In the genomic region with DNA sequence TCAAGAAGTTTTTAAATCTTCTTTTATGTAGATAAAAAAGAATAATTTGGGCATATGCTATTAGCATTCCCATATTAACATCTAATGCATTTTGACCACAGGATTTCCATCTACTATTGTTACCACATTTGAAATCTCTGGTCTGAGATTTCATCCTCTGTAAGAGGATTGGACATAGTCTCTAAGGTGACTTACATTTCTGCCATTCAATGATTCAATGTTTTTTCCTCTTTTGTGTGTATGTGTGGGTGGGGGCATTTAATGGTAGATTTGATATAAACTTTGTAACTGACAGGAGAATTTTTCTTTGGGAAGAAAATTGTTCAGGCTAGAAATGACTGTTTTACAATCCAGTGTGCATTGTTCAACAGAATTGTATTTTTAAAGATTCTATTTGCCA, we compare ENCODE assay signal across 24 cellular contexts.
DNase-seq lines count a peak whose midpoint lies in the region; ATAC-seq and TF ChIP-seq lines count a peak whose summit lies in the region.
"Had no signal": no experiment of that assay in that cellular context is flagged by ENCODE, and none has a peak within 500 bp of the region (broad histone marks: within the 10 kb centered on the region; RNA-seq: fewer than 3 reads in every experiment).

No MANE protein-coding gene starts in this region.

- CTCF ChIA-PET in mammary epithelial cell (lab: Charles Lee; ENCODE audit: low non-redundant PET) (no interaction called here), MCF 10A (lab: Yijun Ruan, JAX) (interaction anchor here (0.5 kb wide), 1 partner anchor 214 kb away, joined by 3 read pairs; no protein-coding TSS in a partner anchor)

- peaks cover 7% of the 10 kb centered on the region for H3K9me3 Mint-ChIP-seq in MCF 10A (ENCODE audit: unreplicated experiment)

- in situ Hi-C loops in mammary epithelial cell (cut with MboI; ENCODE audit: low sequenced_read_pairs in 2 of 2): no loop called here
- in situ Hi-C loops in astrocyte of the spinal cord (cut with HindIII; ENCODE audit: low sequenced_read_pairs): no loop called here

- H4K20me1 ChIP-seq in mammary epithelial cell (ENCODE audit: insufficient read depth, low read length): no peaks in the 10 kb centered on the region
- H4K20me1 ChIP-seq: BLaER1 had no signal

- H3K9ac ChIP-seq in mammary epithelial cell (ENCODE audit: insufficient read depth, low read length): no peak overlapping the region
- H3K9ac ChIP-seq: BLaER1 had no signal

- no TSS peak for BruUV-seq in mammary epithelial cell (replicated peaks; lab: Mats Ljungman, UMichigan)
- no TSS peak for BruUV-seq in MCF 10A (replicated peaks; lab: Mats Ljungman, UMichigan)

- H3K4me2 ChIP-seq in mammary epithelial cell (ENCODE audit: insufficient read depth, low read depth, low read length): no peak overlapping the region
- H3K4me2 ChIP-seq: BLaER1 had no signal

- intact Hi-C loops in mammary epithelial cell (cut with micrococcal nuclease): no loop called here
- intact Hi-C loops in MCF 10A (cut with micrococcal nuclease): no loop called here

- H3K9me3 ChIP-seq in mammary epithelial cell (replicated peaks; ENCODE audit: insufficient read depth, low read length): no peaks in the 10 kb centered on the region

- H3K4me1 ChIP-seq in mammary epithelial cell (ENCODE audit: insufficient read depth, low read length): no peaks in the 10 kb centered on the region
- H3K4me1 ChIP-seq: BLaER1, psoas muscle, suprapubic skin had no signal

- no peak for TF ChIP-seq CTCF in mammary epithelial cell (conservative IDR thresholded peaks at IDR 0.05 in 1 of 2, IDR thresholded peaks at IDR 0.05 in 1 of 2; ENCODE audit: extremely low read depth in 1 of 2, insufficient read depth in 1 of 2, low read depth in 1 of 2, low read length in 2 of 2)
- TF ChIP-seq CTCF in MCF 10A (IDR thresholded peaks at IDR 0.05; ENCODE audit: unreplicated experiment): no peak
- no peak for TF ChIP-seq CTCF in astrocyte of the spinal cord (IDR thresholded peaks at IDR 0.05; ENCODE audit: low read depth, low read length)

- no peak overlapping the region for H2AFZ ChIP-seq in mammary epithelial cell (ENCODE audit: low read depth, low read length)

- no peak overlapping the region for H3K27ac Mint-ChIP-seq in MCF 10A (ENCODE audit: low read depth, unreplicated experiment)

- H3K36me3 ChIP-seq in mammary epithelial cell (ENCODE audit: insufficient read depth, low read length): no peaks in the 10 kb centered on the region
- H3K36me3 ChIP-seq: BLaER1, suprapubic skin had no signal

- no peaks in the 10 kb centered on the region for H3K27me3 Mint-ChIP-seq in MCF 10A (ENCODE audit: insufficient read depth, unreplicated experiment)

- POLR2A ChIA-PET in MCF 10A (lab: Yijun Ruan, JAX): interaction anchor here (1.1 kb wide), 1 partner anchor 10 kb away, joined by 3 read pairs; no protein-coding TSS in a partner anchor

- dilution Hi-C loops in mammary epithelial cell (cut with HindIII; ENCODE audit: low sequenced_read_pairs): no loop called here

- H3K4me1 Mint-ChIP-seq in MCF 10A (ENCODE audit: insufficient read depth, unreplicated experiment): peaks cover 15% of the 10 kb centered on the region
- H3K4me1 Mint-ChIP-seq: neural crest cell had no signal

- no peaks in the 10 kb centered on the region for H3K79me2 ChIP-seq in mammary epithelial cell (ENCODE audit: insufficient read depth, low read length)

- H3K4me3 ChIP-seq in mammary epithelial cell (replicated peaks in 1 of 3; ENCODE audit: insufficient read depth in 1 of 3, low read depth in 2 of 3, low read length in 3 of 3): no peak overlapping the region
- H3K4me3 ChIP-seq in astrocyte of the spinal cord (ENCODE audit: low read depth, low read length): no peak overlapping the region
- H3K4me3 ChIP-seq: BLaER1, mucosa of descending colon, psoas muscle, suprapubic skin had no signal

- DNase-seq in mammary epithelial cell (peak; percentile 46), MCF 10A (ENCODE audit: unreplicated experiment) (no peak), astrocyte of the spinal cord (ENCODE audit: low read depth, low spot score) (peak; percentile 40), foreskin melanocyte (peak; percentile 4), NCI-H82 (lab: John Stamatoyannopoulos, UW) (no peak), D341Med (ENCODE audit: low spot score) (no peak)
- no peak for DNase-seq in stimulated activated CD4-positive, alpha-beta T cell treated with anti-CD3 and anti-CD28 coated beads, Interleukin-2, amount 100 ng/mL, for 48 hours
- DNase-seq: 8988T; activated CD8-positive, alpha-beta memory T cell treated with anti-CD3 and anti-CD28 coated beads, Interleukin-2, amount 50 U/mL, for 48 hours; central memory CD4-positive, alpha-beta T cell; effector memory CD4-positive, alpha-beta T cell; left ventricle myocardium superior; mucosa of descending colon; NCI-H146; NCI-H2171 treated with DMSO at 0.1 percent for 48 hours; NCI-H69; psoas muscle; SHP77 treated with DMSO at 0.1 percent for 48 hours; stimulated activated CD4-positive, alpha-beta T cell treated with anti-CD3 and anti-CD28 coated beads, Interleukin-12 subunit alpha, Interleukin-12 subunit beta, amount 100 ng/mL, for 4 hours had no signal

- peaks cover 4% of the 10 kb centered on the region for H3K36me3 Mint-ChIP-seq in MCF 10A (ENCODE audit: insufficient read depth, unreplicated experiment)

- no peak for ATAC-seq in HG03469 (IDR thresholded peaks at IDR 0.05; ENCODE audit: unreplicated experiment)
- ATAC-seq: left ventricle myocardium superior, mucosa of descending colon, psoas muscle had no signal

- H3K4me3 Mint-ChIP-seq in MCF 10A (ENCODE audit: unreplicated experiment): no peak overlapping the region
- H3K4me3 Mint-ChIP-seq: neural crest cell had no signal

- no peaks in the 10 kb centered on the region for H3K27me3 ChIP-seq in mammary epithelial cell (ENCODE audit: insufficient read depth, low read length)
- H3K27me3 ChIP-seq: BLaER1, suprapubic skin had no signal

- H3K27ac ChIP-seq in mammary epithelial cell (ENCODE audit: insufficient read depth, low read depth, low read length): no peak overlapping the region
- H3K27ac ChIP-seq: BLaER1, HL-60, psoas muscle, suprapubic skin had no signal

Comparison
In these comparisons a context has a peak if more than half of its experiments do, and no peak if none do; other contexts are left out.
1. DNase-seq: peak in mammary epithelial cell (single experiment), astrocyte of the spinal cord (single experiment) and foreskin melanocyte (single experiment); none in MCF 10A (single experiment), stimulated activated CD4-positive, alpha-beta T cell treated with anti-CD3 and anti-CD28 coated beads, Interleukin-2, amount 100 ng/mL, for 48 hours (0 of 2), NCI-H82 (single experiment) and D341Med (single experiment).